In genomic region chr11:8219257-8220021, GRCh38 we compare ENCODE assay signal across 8 cellular contexts. TPM values are rescaled to one million over a fixed set of nuclear protein-coding genes. Genes with fewer than 3 reads are reported as not detected.
A peak's percentile ranks its signal among the peaks of the same experiment; 100 is the strongest.
DNase-seq lines count a peak whose midpoint lies in the region; ATAC-seq and TF ChIP-seq lines count a peak whose summit lies in the region.

No MANE protein-coding gene starts in this region.

- H3K9me3 ChIP-seq in WERI-Rb-1 (ENCODE audit: severe bottlenecking) (no peaks in the 10 kb centered on the region), right cardiac atrium (ENCODE audit: control insufficient read depth, low read length) (no peaks in the 10 kb centered on the region)

- H3K27ac ChIP-seq in WERI-Rb-1 = no peak overlapping the region
- no peak overlapping the region for H3K27ac ChIP-seq in right cardiac atrium (ENCODE audit: low read length)

- intact Hi-C loops in right cardiac atrium (cut with DNase I) = loop anchor here in 1 of 4 donors (5.0 kb wide), 1 partner anchor 343 kb away; no protein-coding TSS in a partner anchor

- peak; percentile 29 for DNase-seq in COR-L47 (lab: John Stamatoyannopoulos, UW)
- peak; percentile 64 for DNase-seq in M059J (ENCODE audit: low read depth)
- peak; percentile 72 for DNase-seq in WERI-Rb-1
- DNase-seq in right cardiac atrium = peak in 1 of 3 donors; percentile 33
- peak; percentile 12 for DNase-seq in stimulated activated CD4-positive, alpha-beta T cell treated with anti-CD3 and anti-CD28 coated beads, Interleukin-1b, Interleukin-23, amount 100 ng/mL, for 48 hours
- no peak for DNase-seq in globus pallidus (ENCODE audit: low spot score)

- H3K27me3 ChIP-seq in WERI-Rb-1 (ENCODE audit: insufficient read depth, low read depth, severe bottlenecking) (no peaks in the 10 kb centered on the region), right cardiac atrium (ENCODE audit: control insufficient read depth, insufficient read depth) (no peaks in the 10 kb centered on the region)

- WGBS in right cardiac atrium = 76% methylated on average over 16 of the region's 16 CpGs

- peaks cover 29% of the 10 kb centered on the region for H3K36me3 ChIP-seq in WERI-Rb-1

- peak; percentile 69 for TF ChIP-seq CTCF in WERI-Rb-1 (IDR thresholded peaks at IDR 0.05; ENCODE audit: low read depth, low read length)

- ATAC-seq in GM18498 (IDR thresholded peaks at IDR 0.05; ENCODE audit: unreplicated experiment) (peak; percentile 64), right cardiac atrium (peak; percentile 59 to 63), GM21576 (IDR thresholded peaks at IDR 0.05; ENCODE audit: unreplicated experiment) (no peak)

- no peak overlapping the region for H3K4me3 ChIP-seq in WERI-Rb-1 (ENCODE audit: low read depth, low read length)
- no peak overlapping the region for H3K4me3 ChIP-seq in right cardiac atrium (ENCODE audit: low read length)

- no peaks in the 10 kb centered on the region for H3K4me1 ChIP-seq in right cardiac atrium (ENCODE audit: control insufficient read depth, insufficient read depth, low read length)

RNA-seq across cellular contexts. Expression of gene LMO1, which starts 44.2 kb away (rescaled TPM):
- total RNA-seq in M059J (2014; rRNA removed; shearing (Covaris generic)) = not detected in 2 replicates
- total RNA-seq in right cardiac atrium = under 1 TPM in 1 of 4 donors, not detected in 3; 0.51 TPM
- 0.34 TPM for polyA plus RNA-seq in right cardiac atrium

RNA-seq across cellular contexts. Expression of gene RIC3, which starts 50.6 kb away (rescaled TPM):
- total RNA-seq in M059J (2014; rRNA removed; shearing (Covaris generic)) = 0.32 TPM in 1 of 2 replicates, not detected in the other
- total RNA-seq in right cardiac atrium = 10 to 100 TPM; 12.8 to 20.2 (median 17.5) TPM
- 10.0 TPM for polyA plus RNA-seq in right cardiac atrium

Comparison
In these comparisons a context has a peak if more than half of its experiments do, and no peak if none do; other contexts are left out.
1. RNA of gene RIC3, which starts 50.6 kb away (total RNA-seq): 12.8 to 20.2 TPM in right cardiac atrium; 0.32 TPM in M059J; every median in the first group is over 10 times any median in the second.